ENCODE assay signal across 2 cellular contexts in the genomic region with DNA sequence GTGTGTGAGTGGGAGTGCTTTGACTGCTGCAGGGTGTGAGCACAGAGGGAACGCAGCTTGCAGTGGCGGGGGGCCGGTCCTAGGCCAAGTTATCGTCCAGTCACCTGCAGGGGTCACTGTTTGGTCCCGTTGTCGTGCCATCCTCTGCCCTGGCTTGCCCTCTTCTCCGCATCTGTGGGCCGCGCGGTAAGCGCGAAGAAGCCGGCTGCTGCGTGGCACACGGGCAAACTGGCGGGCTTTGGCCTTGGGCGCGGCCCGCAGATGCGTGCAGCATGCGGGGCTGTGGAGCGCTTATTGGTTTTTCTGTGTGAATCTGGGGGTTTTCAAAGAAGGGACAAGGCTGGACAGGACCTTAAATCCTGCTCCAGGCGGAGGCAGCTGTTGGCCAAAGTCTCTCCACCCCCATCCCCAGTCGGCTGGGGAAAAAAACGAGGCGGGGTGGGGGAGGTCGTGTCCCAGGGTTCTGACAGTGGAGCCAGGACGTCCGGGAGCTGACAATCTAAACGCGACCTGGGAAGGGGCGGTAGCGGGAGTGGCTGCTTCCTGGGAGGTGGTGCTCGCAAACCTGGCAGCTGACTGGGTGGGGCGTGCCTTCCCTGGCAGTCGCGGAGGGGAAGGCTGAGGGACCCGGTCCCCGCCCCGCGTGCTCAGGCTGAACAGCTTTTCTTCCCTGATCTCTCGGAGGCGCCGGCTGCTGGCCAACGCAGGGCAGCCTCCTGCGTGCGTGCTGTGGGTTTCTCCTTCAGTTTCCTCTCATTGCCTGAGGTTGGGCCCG.
A peak's percentile ranks its signal among the peaks of the same experiment; 100 is the strongest.
TF ChIP-seq lines count a peak whose summit lies in the region.

No MANE protein-coding gene starts in this region.

TF ChIP-seq in A549, 52 proteins besides CTCF, POLR2A, EP300 and RAD21:
- TF ChIP-seq, protein P1, sequence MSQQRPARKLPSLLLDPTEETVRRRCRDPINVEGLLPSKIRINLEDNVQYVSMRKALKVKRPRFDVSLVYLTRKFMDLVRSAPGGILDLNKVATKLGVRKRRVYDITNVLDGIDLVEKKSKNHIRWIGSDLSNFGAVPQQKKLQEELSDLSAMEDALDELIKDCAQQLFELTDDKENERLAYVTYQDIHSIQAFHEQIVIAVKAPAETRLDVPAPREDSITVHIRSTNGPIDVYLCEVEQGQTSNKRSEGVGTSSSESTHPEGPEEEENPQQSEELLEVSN (IDR thresholded peaks at IDR 0.05; ENCODE audit: borderline replicate concordance, low read depth): peak; percentile 65; the same call in 1 of the 2 replicates
- TF ChIP-seq HOXB13 (CRISPR knock-in tag; IDR thresholded peaks at IDR 0.05; ENCODE audit: low read depth): no peak
- TF ChIP-seq, protein P2, sequence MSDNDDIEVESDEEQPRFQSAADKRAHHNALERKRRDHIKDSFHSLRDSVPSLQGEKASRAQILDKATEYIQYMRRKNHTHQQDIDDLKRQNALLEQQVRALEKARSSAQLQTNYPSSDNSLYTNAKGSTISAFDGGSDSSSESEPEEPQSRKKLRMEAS (IDR thresholded peaks at IDR 0.05): peak; percentile 29
- TF ChIP-seq JUN (IDR thresholded peaks at IDR 0.05): peak in 1 of 2 experiments; percentile 16; a peak in 1 of 5 replicates

TF ChIP-seq in endothelial cell of umbilical vein, 7 proteins besides CTCF, POLR2A, EP300 and RAD21 (continued from another document):
- TF ChIP-seq POLR2AphosphoS5 (IDR thresholded peaks at IDR 0.05; ENCODE audit: insufficient read depth, low read depth, low read length): no peak
- TF ChIP-seq, protein P2 (IDR thresholded peaks at IDR 0.05; ENCODE audit: insufficient read depth, insufficient read length): no peak
